Comparison of ENCODE assay signal across 1 cellular context in genomic region chr10:50417906-50418697, GRCh38.
TF ChIP-seq lines count a peak whose summit lies in the region.

No MANE protein-coding gene starts in this region.

TF ChIP-seq in K562, 482 proteins besides CTCF, POLR2A, EP300 and RAD21 (continued from another document):
- TF ChIP-seq CUX1 (CRISPR knock-in tag; IDR thresholded peaks at IDR 0.05) (no peak), NRF1 (conservative IDR thresholded peaks at IDR 0.05 in 1 of 2, IDR thresholded peaks at IDR 0.05 in 1 of 2) (peak; percentile 72 to 76; a peak in 3 of 4 replicates), SMAD1 (IDR thresholded peaks at IDR 0.05; ENCODE audit: low read depth, low read length, partially characterized antibody) (peak; percentile 48), HES1 (IDR thresholded peaks at IDR 0.05; ENCODE audit: low read depth) (no peak), ZNF507 (tag; conservative IDR thresholded peaks at IDR 0.05) (no peak), NFE2 (IDR thresholded peaks at IDR 0.05; ENCODE audit: low read depth) (peak; percentile 92), SIN3B (IDR thresholded peaks at IDR 0.05; ENCODE audit: low read depth) (0 out of 2 replicates have a peak, but pooled peaks have one; percentile 25), ZNF3 (CRISPR knock-in tag; IDR thresholded peaks at IDR 0.05) (no peak), NFYB (IDR thresholded peaks at IDR 0.05; ENCODE audit: extremely low read depth, insufficient read length) (peak; percentile 82), TEAD4 (IDR thresholded peaks at IDR 0.05; ENCODE audit: low read length) (peak; percentile 70), TEAD4 (CRISPR knock-in tag; IDR thresholded peaks at IDR 0.05; ENCODE audit: borderline replicate concordance) (no peak), CBFA2T3 (IDR thresholded peaks at IDR 0.05) (0 out of 2 replicates have a peak, but pooled peaks have one; percentile 25), GTF2E2 (tag; IDR thresholded peaks at IDR 0.05) (peak; percentile 44; the same call in 1 of the 2 replicates), MBD1 (CRISPR knock-in tag; IDR thresholded peaks at IDR 0.05) (no peak), COPS2 (conservative IDR thresholded peaks at IDR 0.05) (no peak), PKNOX1 (IDR thresholded peaks at IDR 0.05) (peak; percentile 98), ETV6 (IDR thresholded peaks at IDR 0.05; ENCODE audit: borderline replicate concordance in 1 of 2, low read depth in 2 of 2, low read length in 1 of 2) (no peak), ETV6 (CRISPR knock-in tag; IDR thresholded peaks at IDR 0.05; ENCODE audit: borderline replicate concordance) (no peak), NBN (IDR thresholded peaks at IDR 0.05; ENCODE audit: low read depth) (no peak), CEBPZ (IDR thresholded peaks at IDR 0.05; ENCODE audit: borderline replicate concordance, low read depth, low read length) (no peak), ZZZ3 (IDR thresholded peaks at IDR 0.05) (no peak), HDAC8 (tag; IDR thresholded peaks at IDR 0.05) (0 out of 2 replicates have a peak, but pooled peaks have one; percentile 28), POLR2H (tag; IDR thresholded peaks at IDR 0.05; ENCODE audit: low read depth) (peak; percentile 43; the same call in 1 of the 2 replicates), MXI1 (IDR thresholded peaks at IDR 0.05; ENCODE audit: low read depth, low read length) (no peak), AFF1 (IDR thresholded peaks at IDR 0.05; ENCODE audit: low read depth in 1 of 2, partially characterized antibody in 2 of 2) (peak in 1 of 2 experiments; percentile 13), JUN (IDR thresholded peaks at IDR 0.05; ENCODE audit: borderline replicate concordance, low read depth, low read length) (peak; percentile 54; the same call in 1 of the 2 replicates), JUN (CRISPR knock-in tag; IDR thresholded peaks at IDR 0.05; ENCODE audit: borderline replicate concordance) (0 out of 2 replicates have a peak, but pooled peaks have one; percentile 15), DLX4 (CRISPR knock-in tag; IDR thresholded peaks at IDR 0.05) (no peak), TCF3 (CRISPR knock-in tag; IDR thresholded peaks at IDR 0.05) (0 out of 2 replicates have a peak, but pooled peaks have one; percentile 23), TCF7 (IDR thresholded peaks at IDR 0.05; ENCODE audit: borderline replicate concordance) (no peak), CEBPB (tag; IDR thresholded peaks at IDR 0.05) (no peak), CBX1 (IDR thresholded peaks at IDR 0.05; ENCODE audit: low read depth) (no peak)
